In the genomic region with DNA sequence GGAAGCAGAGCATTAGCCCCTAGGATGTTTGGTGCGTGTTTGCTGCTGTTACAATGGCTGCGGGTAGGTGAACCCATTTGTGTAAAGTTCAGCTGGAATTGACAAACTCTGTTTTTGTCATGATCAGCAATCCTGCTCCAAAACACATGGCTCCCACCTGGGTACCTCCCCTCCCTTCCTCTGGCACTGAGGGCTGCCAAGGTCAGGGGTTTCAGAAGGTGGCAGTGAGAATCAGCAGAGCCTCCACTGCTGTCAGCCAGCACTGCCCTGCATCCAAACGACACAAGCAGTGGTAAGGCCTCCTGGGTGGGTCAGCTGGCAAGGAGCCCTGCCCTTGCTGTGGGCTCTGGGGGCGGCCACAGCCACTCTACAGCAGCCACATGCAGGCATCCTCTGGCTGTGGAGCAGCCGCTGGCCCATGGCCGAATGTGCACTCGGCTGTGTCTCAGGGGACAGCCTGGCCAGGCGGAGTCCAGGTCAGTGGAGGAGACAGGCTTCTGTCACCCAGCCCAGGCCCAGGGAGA, we compare ENCODE assay signal across 22 cellular contexts. TPM values are rescaled to one million over a fixed set of nuclear protein-coding genes. Genes with fewer than 3 reads are reported as not detected.
DNase-seq lines count a peak whose midpoint lies in the region; ATAC-seq, FAIRE-seq and TF ChIP-seq lines count a peak whose summit lies in the region.
"Had no signal": no experiment of that assay in that cellular context is flagged by ENCODE, and none has a peak within 500 bp of the region (broad histone marks: within the 10 kb centered on the region; RNA-seq: fewer than 3 reads in every experiment).

No MANE protein-coding gene starts in this region.

- no peaks in the 10 kb centered on the region for H3K79me1 ChIP-seq in neuronal stem cell (ENCODE audit: low read depth, low read length)

- H3K27me3 ChIP-seq in right atrium auricular region, result no peaks in the 10 kb centered on the region
- peaks cover 0 to 9% (median 0%) of the 10 kb centered on the region in 3 experiments for H3K27me3 ChIP-seq in neuronal stem cell (ENCODE audit: control insufficient read depth in 3 of 3, insufficient read depth in 3 of 3, low read depth in 1 of 3, low read length in 3 of 3)
- peaks cover 45% of the 10 kb centered on the region for H3K27me3 ChIP-seq in GM23248 (replicated peaks; ENCODE audit: insufficient read depth)

- DNase-seq in RPMI8226, result peak; percentile 70
- peak; percentile 68 for DNase-seq in Right ventricle myocardium superior
- no peak for DNase-seq in right atrium auricular region (ENCODE audit: low spot score)
- DNase-seq in neuronal stem cell (ENCODE audit: low spot score), result no peak
- DNase-seq in GM23248, result no peak
- no peak for DNase-seq in activated CD4-positive, alpha-beta T cell treated with anti-CD3 and anti-CD28 coated beads for 4 hours
- DNase-seq in D721Med (ENCODE audit: insufficient read length, low spot score), result no peak
- DNase-seq in GM03348 (ENCODE audit: low spot score), result no peak
- DNase-seq: DMS79 treated with DMSO at 0.1 percent for 48 hours; H9; HFFc6; NCI-H1092 treated with DMSO at 0.1 percent for 48 hours; NCI-H1436 treated with DMSO at 0.1 percent for 48 hours; NCI-H1930; NK-92 treated with Interleukin-12 subunit alpha and Interleukin-12 subunit beta, amount 100 ng/mL, for 24 hours; OCI-M1; SHP77 treated with DMSO at 0.1 percent for 48 hours had no signal

- no peak overlapping the region for H3K4ac ChIP-seq in neuronal stem cell (ENCODE audit: low read length)

- in situ Hi-C loops in GM23248 (cut with MboI), result no loop called here

- no peak overlapping the region for H3K9ac ChIP-seq in neuronal stem cell (ENCODE audit: low read depth, low read length, poor library complexity)
- no peak overlapping the region for H3K9ac ChIP-seq in GM23248

- no peaks in the 10 kb centered on the region for H3F3A ChIP-seq in GM23248 (ENCODE audit: insufficient read depth)

- no peak overlapping the region for H2AK5ac ChIP-seq in neuronal stem cell (ENCODE audit: low read depth, low read length)

- no peaks in the 10 kb centered on the region for H4K20me1 ChIP-seq in GM23248 (ENCODE audit: insufficient read depth)

- peak overlapping the region; percentile 35 for H2BK5ac ChIP-seq in neuronal stem cell (ENCODE audit: low read length)

- H2AFZ ChIP-seq in neuronal stem cell (ENCODE audit: low read length) (no peak overlapping the region), GM23248 (no peak overlapping the region)

- no peak overlapping the region for H2BK12ac ChIP-seq in neuronal stem cell (ENCODE audit: low read length)

- FAIRE-seq in D721Med (lab: Jason Lieb, UNC), result no peak
- FAIRE-seq: A549, GM12878, RCC 7860 had no signal

- H3K14ac ChIP-seq in neuronal stem cell (ENCODE audit: low read length), result peak overlapping the region; percentile 76

- no peak overlapping the region for H3K23ac ChIP-seq in neuronal stem cell (ENCODE audit: low read depth, low read length, poor library complexity)

- ATAC-seq in Right ventricle myocardium superior (ENCODE audit: poor library complexity), result peak; percentile 84
- ATAC-seq: A549, GM12878 had no signal

- intact Hi-C loops in Right ventricle myocardium superior (cut with DNase I), result no loop called here

- H4K8ac ChIP-seq in neuronal stem cell (ENCODE audit: low read depth, low read length), result no peak overlapping the region

- H3K36me3 ChIP-seq in right atrium auricular region, result no peaks in the 10 kb centered on the region
- H3K36me3 ChIP-seq in neuronal stem cell (replicated peaks in 1 of 2; ENCODE audit: control insufficient read depth in 2 of 2, insufficient read depth in 2 of 2, low read length in 2 of 2), result no peaks in the 10 kb centered on the region
- H3K36me3 ChIP-seq in GM23248 (ENCODE audit: low read depth), result no peaks in the 10 kb centered on the region

- no peaks in the 10 kb centered on the region for H3K79me2 ChIP-seq in GM23248 (ENCODE audit: insufficient read depth)

- peak overlapping the region; percentile 20 for H3K18ac ChIP-seq in neuronal stem cell (ENCODE audit: low read length)

- H3K27ac ChIP-seq in right atrium auricular region (peak overlapping the region; percentile 43 to 45), neuronal stem cell (replicated peaks; ENCODE audit: low read length) (no peak overlapping the region), GM23248 (no peak overlapping the region)
- H3K27ac ChIP-seq: A549 had no signal

- no CpG with 5 or more reads among the region's 8 CpGs for WGBS in neuronal stem cell (ENCODE audit: extremely low coverage in 2 of 2, insufficient read length in 2 of 2, insufficient replicate concordance in 1 of 2), 2 donors
- 56 to 57% methylated on average over 8 of the region's 8 CpGs for WGBS in GM23248 (ENCODE audit: low coverage in 1 of 2, low lambda C conversion rate in 2 of 2, missing lambda C conversion rate in 2 of 2), 2 experiments

- no peaks in the 10 kb centered on the region for H3K9me3 ChIP-seq in right atrium auricular region
- no peaks in the 10 kb centered on the region for H3K9me3 ChIP-seq in neuronal stem cell (replicated peaks in 1 of 2; ENCODE audit: control insufficient read depth in 2 of 2, insufficient read depth in 1 of 2, low read depth in 1 of 2, low read length in 2 of 2)
- no peaks in the 10 kb centered on the region for H3K9me3 ChIP-seq in GM23248 (ENCODE audit: low read depth)
- H3K9me3 ChIP-seq: A549 had no signal

- H3K4me2 ChIP-seq in neuronal stem cell (ENCODE audit: insufficient read depth, low read length, poor library complexity, severe bottlenecking), result no peak overlapping the region
- H3K4me2 ChIP-seq in GM23248 (ENCODE audit: unreplicated experiment), result no peak overlapping the region
- H3K4me2 ChIP-seq: A549 had no signal

- no peak overlapping the region for H2BK120ac ChIP-seq in neuronal stem cell (ENCODE audit: low read depth, low read length)

- TF ChIP-seq CTCF in right atrium auricular region (IDR thresholded peaks at IDR 0.05) (no peak), D721Med (IDR thresholded peaks at IDR 0.05; ENCODE audit: insufficient read depth, missing control alignments) (no peak)

- H3K9me2 ChIP-seq in GM23248 (ENCODE audit: insufficient read depth), result no peaks in the 10 kb centered on the region

- no peak overlapping the region for H2BK15ac ChIP-seq in neuronal stem cell (ENCODE audit: low read length)

- H3K4me3 ChIP-seq in right atrium auricular region (no peak overlapping the region), neuronal stem cell (ENCODE audit: low read length in 2 of 2) (no peak overlapping the region), GM23248 (no peak overlapping the region)
- H3K4me3 ChIP-seq: A549, GM12878 had no signal

- H4K91ac ChIP-seq in neuronal stem cell (ENCODE audit: low read depth, low read length, poor library complexity), result no peak overlapping the region

- H3K4me1 ChIP-seq in right atrium auricular region, result peaks cover 0 to 25% of the 10 kb centered on the region in 2 donors
- H3K4me1 ChIP-seq in neuronal stem cell (ENCODE audit: control insufficient read depth in 2 of 2, insufficient read depth in 1 of 2, low read depth in 1 of 2, low read length in 2 of 2), result no peaks in the 10 kb centered on the region
- no peaks in the 10 kb centered on the region for H3K4me1 ChIP-seq in GM23248 (ENCODE audit: insufficient read depth)
- H3K4me1 ChIP-seq: A549 had no signal

RNA-seq across cellular contexts. Expression of a gene that starts 32.8 kb away (rescaled TPM):
- total RNA-seq in Right ventricle myocardium superior, result 29.3 TPM
- total RNA-seq in right atrium auricular region, result 10 to 100 TPM; 33.1 to 41.2 TPM
- polyA plus RNA-seq in neuronal stem cell (2013, experiment 1 of 2), result 1.5 TPM
- 1.1 TPM for polyA plus RNA-seq in neuronal stem cell (2013, experiment 2 of 2)
- total RNA-seq in GM23248 (2014; rRNA removed; shearing (Covaris generic)), result not detected in 2 replicates
- not detected in 2 replicates for polyA plus RNA-seq in GM23248 (2016; fragmentation: Nextera tagmentation; extraction: Ambion mirVana)
- total RNA-seq: HFFc6, LHCN-M2, NCI-H460 had no signal

Comparison
In these comparisons a context has a peak if more than half of its experiments do, and no peak if none do; other contexts are left out.
1. DNase-seq: peak in RPMI8226 (single experiment) and Right ventricle myocardium superior (single experiment); none in right atrium auricular region (single experiment), neuronal stem cell (single experiment), GM23248 (single experiment), activated CD4-positive, alpha-beta T cell treated with anti-CD3 and anti-CD28 coated beads for 4 hours (0 of 2), D721Med (single experiment) and GM03348 (single experiment).
2. H3K27ac ChIP-seq: peak in right atrium auricular region (2 of 2); none in neuronal stem cell (single experiment) and GM23248 (single experiment).
3. RNA of a gene that starts 32.8 kb away (total RNA-seq): 33.1 to 41.2 TPM in right atrium auricular region and 29.3 TPM in Right ventricle myocardium superior (single experiment); not detected in GM23248; every median in the first group is over 10 times any median in the second.